In the genomic region with DNA sequence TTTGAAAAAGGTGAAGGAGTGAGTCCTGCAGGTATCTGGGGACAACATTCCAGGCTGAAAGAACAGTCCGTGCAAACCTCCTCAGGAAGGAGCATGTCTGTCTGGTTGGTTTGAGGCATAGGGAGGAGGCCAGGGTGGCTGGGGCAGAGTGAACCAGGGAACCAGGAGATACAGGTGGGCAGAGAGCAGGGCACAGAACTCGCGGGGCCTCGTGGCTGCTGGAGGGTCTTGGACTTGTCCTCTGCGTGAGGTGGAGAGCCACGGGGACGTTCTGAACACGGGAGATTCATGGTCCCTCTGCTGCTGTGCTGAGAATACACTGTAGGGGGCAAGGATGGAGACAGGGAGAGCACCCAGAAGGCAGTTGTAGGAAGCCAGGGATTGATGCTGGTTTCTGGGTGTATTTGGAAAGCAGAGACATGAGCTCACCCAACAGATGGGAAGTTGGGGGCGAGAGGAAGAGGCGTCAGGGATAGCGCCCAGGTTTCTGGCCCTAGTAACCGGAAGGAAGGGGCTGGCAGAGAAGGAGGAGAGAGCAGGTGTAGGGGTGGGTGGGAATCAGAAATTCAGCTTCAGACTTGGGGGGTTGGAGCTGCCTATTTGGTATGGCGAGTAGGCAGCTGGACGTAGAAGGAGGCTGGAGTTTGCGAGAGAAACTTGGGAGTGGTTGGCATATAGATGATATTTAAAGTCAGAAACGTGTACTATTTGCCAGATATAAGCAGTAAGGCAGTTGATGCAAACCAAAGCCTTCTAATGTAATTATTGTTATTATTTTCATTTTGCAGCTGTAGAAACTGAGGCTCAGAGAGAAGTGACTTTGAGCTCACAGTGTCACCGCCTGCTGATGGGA, we compare ENCODE assay signal across 29 cellular contexts. TPM values are rescaled to one million over a fixed set of nuclear protein-coding genes. Genes with fewer than 3 reads are reported as not detected.
DNase-seq lines count a peak whose midpoint lies in the region; ATAC-seq, FAIRE-seq and TF ChIP-seq lines count a peak whose summit lies in the region.
"Had no signal": no experiment of that assay in that cellular context is flagged by ENCODE, and none has a peak within 500 bp of the region (broad histone marks: within the 10 kb centered on the region; RNA-seq: fewer than 3 reads in every experiment).

CCL17 (plus strand) TSS at position 803 of the 853 bp plus-strand sequence. CDS start 9,166 bp downstream, outside the sequence.

- H3K4me1 Mint-ChIP-seq in CD8-positive, alpha-beta T cell (ENCODE audit: low read depth), result no peaks in the 10 kb centered on the region
- H3K4me1 Mint-ChIP-seq in stimulated activated memory B cell treated with anti-CD40 and anti-IgM and Interleukin-4, amounts not matched to agents 10 μg/mL and 1 μg/mL and 100 μg/mL, for 72 hours, result peaks cover 43% of the 10 kb centered on the region
- H3K4me1 Mint-ChIP-seq: CD4-positive, alpha-beta memory T cell; immature natural killer cell had no signal

- DNase-seq in CD8-positive, alpha-beta T cell, result no peak
- DNase-seq in HTR-8/SVneo (ENCODE audit: insufficient read length, low spot score) (no peak), kidney (peak; percentile 53), NCI-H69 (lab: John Stamatoyannopoulos, UW) (no peak), NCI-H146 (lab: John Stamatoyannopoulos, UW) (no peak)
- DNase-seq: activated CD4-positive, alpha-beta memory T cell treated with anti-CD3 and anti-CD28 coated beads for 36 hours; CD4-positive, alpha-beta memory T cell; immature natural killer cell; NCI-H2029 treated with DMSO at 0.1 percent for 48 hours; NCI-H345; NCI-H748 treated with DMSO at 0.1 percent for 48 hours; retina; RPMI8226; small intestine; stimulated activated CD4-positive, alpha-beta T cell treated with anti-CD3 and anti-CD28 coated beads, Interleukin-1b, Interleukin-23, amount 100 ng/mL, for 48 hours; stimulated activated CD8-positive, alpha-beta memory T cell treated with anti-CD3 and anti-CD28 coated beads, Interleukin-4, amount 100 ng/mL, for 48 hours; T-cell had no signal

- no peaks in the 10 kb centered on the region for H3K4me1 ChIP-seq in CD8-positive, alpha-beta T cell (ENCODE audit: insufficient read depth, low read length)
- peaks cover 0 to 2% of the 10 kb centered on the region in 2 donors for H3K4me1 ChIP-seq in kidney (ENCODE audit: control insufficient read depth in 1 of 2, insufficient read depth in 1 of 2, low read depth in 1 of 2, low read length in 2 of 2)
- H3K4me1 ChIP-seq: gastroesophageal sphincter had no signal

- intact Hi-C loops in CD8-positive, alpha-beta T cell (cut with DNase I, micrococcal nuclease), result loop anchor here in 1 of 2 experiments (5.0 kb wide), 1 partner anchor 373 kb away; no protein-coding TSS in a partner anchor
- intact Hi-C loops in kidney (cut with DNase I), result no loop called here

- no peaks in the 10 kb centered on the region for H3K27me3 ChIP-seq in CD8-positive, alpha-beta T cell (ENCODE audit: insufficient read depth, low read length)
- H3K27me3 ChIP-seq: gastroesophageal sphincter, upper lobe of left lung had no signal

- FAIRE-seq in HTR-8/SVneo (lab: Jason Lieb, UNC) (peak; percentile 57), kidney (lab: Jason Lieb, UNC) (no peak)
- FAIRE-seq: K562 had no signal

- no peak for ATAC-seq in CD8-positive, alpha-beta T cell
- ATAC-seq in stimulated activated memory B cell treated with anti-CD40 and anti-IgM and Interleukin-4, amounts not matched to agents 10 μg/mL and 1 μg/mL and 100 μg/mL, for 72 hours, result no peak
- no peak for ATAC-seq in GM19395 (IDR thresholded peaks at IDR 0.05; ENCODE audit: unreplicated experiment)
- ATAC-seq: gastroesophageal sphincter, K562, T-cell had no signal

- H3K27ac ChIP-seq in CD8-positive, alpha-beta T cell (ENCODE audit: low read depth, low read length), result no peak within 1 kb of the TSS
- H3K27ac ChIP-seq in kidney (ENCODE audit: low read depth in 2 of 2, low read length in 2 of 2), result no peak within 1 kb of the TSS
- H3K27ac ChIP-seq: gastroesophageal sphincter, upper lobe of left lung had no signal

- no peaks in the 10 kb centered on the region for H3K36me3 ChIP-seq in CD8-positive, alpha-beta T cell (ENCODE audit: insufficient read depth, low read length)
- H3K36me3 ChIP-seq in kidney (ENCODE audit: control insufficient read depth in 1 of 2, insufficient read depth in 2 of 2, low read length in 2 of 2), result no peaks in the 10 kb centered on the region
- H3K36me3 ChIP-seq: gastroesophageal sphincter, upper lobe of left lung had no signal

- CTCF ChIA-PET in CD8-positive, alpha-beta T cell (lab: Charles Lee), result interaction anchor here (1.0 to 3.8 kb wide), 2 partner anchors 14 to 103 kb away, joined by 3 to 23 read pairs; no protein-coding TSS in a partner anchor

- POLR2A ChIA-PET in CD8-positive, alpha-beta T cell (lab: Charles Lee), result no interaction called here

- H3K9me3 Mint-ChIP-seq in CD8-positive, alpha-beta T cell, result no peaks in the 10 kb centered on the region
- no peaks in the 10 kb centered on the region for H3K9me3 Mint-ChIP-seq in stimulated activated memory B cell treated with anti-CD40 and anti-IgM and Interleukin-4, amounts not matched to agents 10 μg/mL and 1 μg/mL and 100 μg/mL, for 72 hours
- H3K9me3 Mint-ChIP-seq: activated CD4-positive, alpha-beta memory T cell treated with anti-CD3 and anti-CD28 coated beads for 36 hours; CD4-positive, alpha-beta memory T cell; central memory CD8-positive, alpha-beta T cell; memory B cell; T-cell had no signal

- H3K4me3 Mint-ChIP-seq in CD8-positive, alpha-beta T cell, result no peak within 1 kb of the TSS
- H3K4me3 Mint-ChIP-seq in stimulated activated memory B cell treated with anti-CD40 and anti-IgM and Interleukin-4, amounts not matched to agents 10 μg/mL and 1 μg/mL and 100 μg/mL, for 72 hours, result no peak within 1 kb of the TSS
- H3K4me3 Mint-ChIP-seq: activated CD4-positive, alpha-beta memory T cell treated with anti-CD3 and anti-CD28 coated beads for 36 hours; CD4-positive, alpha-beta memory T cell; central memory CD8-positive, alpha-beta T cell; immature natural killer cell; memory B cell; T-cell had no signal

- TF ChIP-seq CTCF in CD8-positive, alpha-beta T cell (IDR thresholded peaks at IDR 0.05), result no peak
- TF ChIP-seq CTCF in kidney (IDR thresholded peaks at IDR 0.05; ENCODE audit: borderline replicate concordance, extremely low read depth, insufficient read depth), result no peak

- peaks cover 2% of the 10 kb centered on the region for H3K27me3 Mint-ChIP-seq in CD8-positive, alpha-beta T cell (ENCODE audit: low read depth)
- H3K27me3 Mint-ChIP-seq in stimulated activated memory B cell treated with anti-CD40 and anti-IgM and Interleukin-4, amounts not matched to agents 10 μg/mL and 1 μg/mL and 100 μg/mL, for 72 hours, result no peaks in the 10 kb centered on the region
- H3K27me3 Mint-ChIP-seq: activated CD4-positive, alpha-beta memory T cell treated with anti-CD3 and anti-CD28 coated beads for 36 hours; central memory CD8-positive, alpha-beta T cell; memory B cell had no signal

- H3K4me3 ChIP-seq in CD8-positive, alpha-beta T cell (ENCODE audit: low read depth, low read length), result no peak within 1 kb of the TSS
- no peak within 1 kb of the TSS for H3K4me3 ChIP-seq in kidney (ENCODE audit: low read length in 2 of 2)
- H3K4me3 ChIP-seq: gastroesophageal sphincter, K562, upper lobe of left lung had no signal

- peak within 1 kb of the TSS; percentile 8 for H3K27ac Mint-ChIP-seq in CD8-positive, alpha-beta T cell
- peak within 1 kb of the TSS; percentile 58 for H3K27ac Mint-ChIP-seq in stimulated activated memory B cell treated with anti-CD40 and anti-IgM and Interleukin-4, amounts not matched to agents 10 μg/mL and 1 μg/mL and 100 μg/mL, for 72 hours
- H3K27ac Mint-ChIP-seq: activated CD4-positive, alpha-beta memory T cell treated with anti-CD3 and anti-CD28 coated beads for 36 hours; CD4-positive, alpha-beta memory T cell; memory B cell; T-cell had no signal

- H3K9ac ChIP-seq in kidney (ENCODE audit: low read length in 2 of 2), result no peak within 1 kb of the TSS

- H3K36me3 Mint-ChIP-seq in CD8-positive, alpha-beta T cell, result no peaks in the 10 kb centered on the region
- no peaks in the 10 kb centered on the region for H3K36me3 Mint-ChIP-seq in stimulated activated memory B cell treated with anti-CD40 and anti-IgM and Interleukin-4, amounts not matched to agents 10 μg/mL and 1 μg/mL and 100 μg/mL, for 72 hours
- H3K36me3 Mint-ChIP-seq: activated CD4-positive, alpha-beta memory T cell treated with anti-CD3 and anti-CD28 coated beads for 36 hours; CD4-positive, alpha-beta memory T cell; memory B cell; T-cell had no signal

- H3K9me3 ChIP-seq in CD8-positive, alpha-beta T cell (ENCODE audit: low read length), result no peaks in the 10 kb centered on the region
- no peaks in the 10 kb centered on the region for H3K9me3 ChIP-seq in kidney (ENCODE audit: control insufficient read depth in 1 of 2, low read length in 2 of 2)
- H3K9me3 ChIP-seq: gastroesophageal sphincter, upper lobe of left lung had no signal

RNA-seq across cellular contexts. Expression of gene CCL17, which starts in this region (rescaled TPM):
- not detected for total RNA-seq in CD8-positive, alpha-beta T cell
- total RNA-seq in kidney, result 1.5 TPM
- polyA plus RNA-seq in kidney (ENCODE audit: insufficient read depth, low read depth, low replicate concordance), result not detected
- total RNA-seq: CD4-positive, alpha-beta memory T cell; dermis microvascular lymphatic vessel endothelial cell; gastroesophageal sphincter; H4; K562; MCF 10A; osteocyte; subcutaneous adipose tissue had no signal
- polyA plus RNA-seq: CD4-positive, alpha-beta memory T cell; immature natural killer cell; K562 had no signal
